ENCODE assay signal across 20 cellular contexts in genomic region chrX:96389314-96390048, GRCh38.
DNase-seq lines count a peak whose midpoint lies in the region; ATAC-seq and TF ChIP-seq lines count a peak whose summit lies in the region.
"Had no signal": no experiment of that assay in that cellular context is flagged by ENCODE, and none has a peak within 500 bp of the region (broad histone marks: within the 10 kb centered on the region; RNA-seq: fewer than 3 reads in every experiment).

No MANE protein-coding gene starts in this region.

- no peaks in the 10 kb centered on the region for H3K9me3 Mint-ChIP-seq in mesothelial cell of epicardium

- H3K4me3 Mint-ChIP-seq in mesothelial cell of epicardium = no peak overlapping the region
- H3K4me3 Mint-ChIP-seq: CD14-positive monocyte had no signal

- peak; percentile 46 for DNase-seq in amniotic epithelial cell (ENCODE audit: low read depth)
- no peak for DNase-seq in mesothelial cell of epicardium (ENCODE audit: low spot score in 2 of 2, unreplicated experiment in 2 of 2)
- no peak for DNase-seq in sciatic nerve (ENCODE audit: low spot score)
- DNase-seq in activated T-cell treated with anti-CD3 and anti-CD28 coated beads, Interleukin-2, amount 50 U/mL, for 48 hours = no peak
- no peak for DNase-seq in H4 (ENCODE audit: low spot score)
- DNase-seq: GDM1, GM23248, Kasumi-1, MM.1S, NCI-H1092 treated with DMSO at 0.1 percent for 48 hours, NCI-H146, NCI-H2081, NCI-H2171 treated with DMSO at 0.1 percent for 48 hours, NCI-H446 treated with DMSO at 0.1 percent for 48 hours, NCI-H69 had no signal

- no peaks in the 10 kb centered on the region for H3K36me3 Mint-ChIP-seq in mesothelial cell of epicardium
- H3K36me3 Mint-ChIP-seq: CD14-positive monocyte had no signal

- TF ChIP-seq CTCF in mesothelial cell of epicardium (IDR thresholded peaks at IDR 0.05; ENCODE audit: unreplicated experiment) = no peak

- peak overlapping the region; percentile 66 for H3K27ac Mint-ChIP-seq in mesothelial cell of epicardium
- H3K27ac Mint-ChIP-seq: CD14-positive monocyte had no signal

- H3K27me3 Mint-ChIP-seq in mesothelial cell of epicardium (ENCODE audit: low read depth) = no peaks in the 10 kb centered on the region

- intact Hi-C loops in sciatic nerve (cut with DNase I) = no loop called here

- peaks cover 28% of the 10 kb centered on the region for H3K4me1 Mint-ChIP-seq in mesothelial cell of epicardium
- H3K4me1 Mint-ChIP-seq: CD14-positive monocyte had no signal

- ATAC-seq in esophagus mucosa (peak; percentile 41), sciatic nerve (no peak), GM19324 (IDR thresholded peaks at IDR 0.05; ENCODE audit: low FRiP score, unreplicated experiment) (no peak)
- ATAC-seq: HCT116, Right ventricle myocardium inferior had no signal
